Comparison of ENCODE assay signal across 26 cellular contexts in genomic region chr5:33372721-33373120, GRCh38.
"Had no signal": no experiment of that assay in that cellular context is flagged by ENCODE, and none has a peak within 500 bp of the region (broad histone marks: within the 10 kb centered on the region; RNA-seq: fewer than 3 reads in every experiment).

No MANE protein-coding gene starts in this region.

- H3K9ac ChIP-seq: KMS-11 had no signal

- H3K4me3 ChIP-seq: adrenal gland, body of pancreas, breast epithelium, SJCRH30, SK-N-MC had no signal

- H3K27me3 ChIP-seq: adrenal gland, body of pancreas, breast epithelium had no signal

- H3K4me1 ChIP-seq: adrenal gland, body of pancreas, breast epithelium, SJCRH30 had no signal

- H3K27ac ChIP-seq: adrenal gland, body of pancreas, breast epithelium, KMS-11, SJCRH30, SK-N-MC, WERI-Rb-1 had no signal

- ATAC-seq: activated CD4-positive, alpha-beta T cell treated with anti-CD3 and anti-CD28 coated beads for 36 hours; activated naive CD4-positive, alpha-beta T cell treated with anti-CD3 and anti-CD28 coated beads, Interleukin-2, amount 50 U/mL, for 72 hours; activated T-cell treated with anti-CD3 and anti-CD28 coated beads, Interleukin-2, amount 50 U/mL, for 4 hours; body of pancreas; Panc1 had no signal

- DNase-seq: activated CD4-positive, alpha-beta memory T cell treated with anti-CD3 and anti-CD28 coated beads for 36 hours; activated CD4-positive, alpha-beta T cell treated with anti-CD3 and anti-CD28 coated beads for 36 hours; activated CD4-positive, alpha-beta T cell treated with anti-CD3 and anti-CD28 coated beads, Interleukin-2, amount 50 U/mL, for 1 hour; activated CD8-positive, alpha-beta memory T cell treated with anti-CD3 and anti-CD28 coated beads, Interleukin-2, amount 50 U/mL, for 4 hours; activated gamma-delta T cell treated with Interleukin-2 at 50 U/mL for 16 hours; activated naive CD4-positive, alpha-beta T cell treated with anti-CD3 and anti-CD28 coated beads for 36 hours; activated T-cell treated with anti-CD3 and anti-CD28 coated beads for 4 hours; activated T-cell treated with anti-CD3 and anti-CD28 coated beads, Interleukin-2, amount 50 U/mL, for 4 hours; adrenal gland; body of pancreas; NCI-H1048; NCI-H1105 treated with DMSO at 0.1 percent for 48 hours; NCI-H1436; NCI-H1694; NCI-H2029; NCI-H345; NCI-H524 treated with DMSO at 0.1 percent for 48 hours; SHP77; SJCRH30; T1000; WERI-Rb-1 had no signal

- H3K9me3 ChIP-seq: body of pancreas, breast epithelium had no signal

- H3K36me3 ChIP-seq: adrenal gland, breast epithelium, SJCRH30, WERI-Rb-1 had no signal

- H3K4me2 ChIP-seq: KMS-11 had no signal
